ENCODE assay signal across 1 cellular context in the genomic region with DNA sequence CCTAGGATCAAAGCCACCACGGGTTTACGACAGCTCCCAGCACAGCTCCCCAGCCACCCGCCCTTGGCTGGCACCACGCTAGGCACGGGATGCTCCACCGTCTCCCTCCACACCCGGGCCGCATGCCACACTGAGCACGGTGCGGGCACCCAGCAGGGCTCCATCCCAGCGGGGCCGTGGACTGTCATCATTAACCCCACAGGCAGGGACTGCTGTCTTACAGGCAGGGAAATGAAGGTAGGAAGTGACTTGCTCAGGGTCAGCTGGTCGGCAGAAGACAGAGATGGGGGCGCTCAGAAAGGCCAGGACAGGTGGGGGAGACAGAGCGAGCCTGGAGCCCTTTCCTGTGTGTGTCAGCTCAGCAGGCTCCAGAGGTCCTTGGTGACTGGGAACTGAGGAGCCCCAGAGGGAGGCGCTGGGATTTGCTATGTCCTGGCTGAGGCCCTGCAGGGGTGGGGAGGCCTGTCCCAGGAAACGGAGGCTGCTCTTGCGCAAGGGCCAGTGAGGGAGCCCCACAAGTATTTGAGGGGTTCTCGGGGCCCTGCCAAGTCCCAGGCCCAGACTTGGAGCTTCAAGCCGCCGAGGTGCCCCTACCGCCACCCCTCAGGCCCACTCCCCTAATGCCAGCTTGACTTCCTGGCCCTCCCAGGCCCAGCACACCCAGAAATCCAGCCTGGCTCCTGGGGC.
TF ChIP-seq lines count a peak whose summit lies in the region.

No MANE protein-coding gene starts in this region.

TF ChIP-seq in HepG2, 621 proteins besides CTCF, POLR2A, EP300 and RAD21:
- TF ChIP-seq, protein P1, sequence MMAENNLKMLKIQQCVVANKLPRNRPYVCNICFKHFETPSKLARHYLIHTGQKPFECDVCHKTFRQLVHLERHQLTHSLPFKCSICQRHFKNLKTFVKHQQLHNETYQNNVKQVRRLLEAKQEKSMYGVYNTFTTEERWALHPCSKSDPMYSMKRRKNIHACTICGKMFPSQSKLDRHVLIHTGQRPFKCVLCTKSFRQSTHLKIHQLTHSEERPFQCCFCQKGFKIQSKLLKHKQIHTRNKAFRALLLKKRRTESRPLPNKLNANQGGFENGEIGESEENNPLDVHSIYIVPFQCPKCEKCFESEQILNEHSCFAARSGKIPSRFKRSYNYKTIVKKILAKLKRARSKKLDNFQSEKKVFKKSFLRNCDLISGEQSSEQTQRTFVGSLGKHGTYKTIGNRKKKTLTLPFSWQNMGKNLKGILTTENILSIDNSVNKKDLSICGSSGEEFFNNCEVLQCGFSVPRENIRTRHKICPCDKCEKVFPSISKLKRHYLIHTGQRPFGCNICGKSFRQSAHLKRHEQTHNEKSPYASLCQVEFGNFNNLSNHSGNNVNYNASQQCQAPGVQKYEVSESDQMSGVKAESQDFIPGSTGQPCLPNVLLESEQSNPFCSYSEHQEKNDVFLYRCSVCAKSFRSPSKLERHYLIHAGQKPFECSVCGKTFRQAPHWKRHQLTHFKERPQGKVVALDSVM (CRISPR knock-in tag; IDR thresholded peaks at IDR 0.05): peak; percentile 87
- TF ChIP-seq PRMT3 (CRISPR knock-in tag; IDR thresholded peaks at IDR 0.05; ENCODE audit: borderline replicate concordance, low read depth) (no peak), CEBPG (CRISPR knock-in tag; IDR thresholded peaks at IDR 0.05) (peak; percentile 62), ZNF326 (CRISPR knock-in tag; IDR thresholded peaks at IDR 0.05; ENCODE audit: borderline replicate concordance) (no peak), TBL1XR1 (IDR thresholded peaks at IDR 0.05; ENCODE audit: borderline replicate concordance, low read length, partially characterized antibody) (no peak), SYNCRIP (IDR thresholded peaks at IDR 0.05; ENCODE audit: insufficient read depth, low read depth, low read length) (no peak), RBFOX2 (IDR thresholded peaks at IDR 0.05; ENCODE audit: low read depth, low read length) (peak; percentile 53), SNAPC2 (CRISPR knock-in tag; IDR thresholded peaks at IDR 0.05) (no peak), KLF15 (CRISPR knock-in tag; IDR thresholded peaks at IDR 0.05; ENCODE audit: borderline replicate concordance) (no peak), AGO2 (optimal IDR thresholded peaks at IDR 0.05; ENCODE audit: low read depth, low read length) (peak; percentile 66), CEBPB (IDR thresholded peaks at IDR 0.05; ENCODE audit: borderline replicate concordance, low read depth, low read length) (peak; percentile 85), ZNF510 (CRISPR knock-in tag; IDR thresholded peaks at IDR 0.05; ENCODE audit: low read depth) (no peak), ATF1 (CRISPR knock-in tag; IDR thresholded peaks at IDR 0.05) (no peak), AKAP8 (CRISPR knock-in tag; IDR thresholded peaks at IDR 0.05) (0 out of 2 replicates have a peak, but pooled peaks have one; percentile 52), ZC3H13 (CRISPR knock-in tag; IDR thresholded peaks at IDR 0.05) (peak; percentile 44; the same call in 1 of the 2 replicates), ZFYVE20 (CRISPR knock-in tag; IDR thresholded peaks at IDR 0.05; ENCODE audit: borderline replicate concordance, low read depth) (no peak)
- TF ChIP-seq, protein P2, sequence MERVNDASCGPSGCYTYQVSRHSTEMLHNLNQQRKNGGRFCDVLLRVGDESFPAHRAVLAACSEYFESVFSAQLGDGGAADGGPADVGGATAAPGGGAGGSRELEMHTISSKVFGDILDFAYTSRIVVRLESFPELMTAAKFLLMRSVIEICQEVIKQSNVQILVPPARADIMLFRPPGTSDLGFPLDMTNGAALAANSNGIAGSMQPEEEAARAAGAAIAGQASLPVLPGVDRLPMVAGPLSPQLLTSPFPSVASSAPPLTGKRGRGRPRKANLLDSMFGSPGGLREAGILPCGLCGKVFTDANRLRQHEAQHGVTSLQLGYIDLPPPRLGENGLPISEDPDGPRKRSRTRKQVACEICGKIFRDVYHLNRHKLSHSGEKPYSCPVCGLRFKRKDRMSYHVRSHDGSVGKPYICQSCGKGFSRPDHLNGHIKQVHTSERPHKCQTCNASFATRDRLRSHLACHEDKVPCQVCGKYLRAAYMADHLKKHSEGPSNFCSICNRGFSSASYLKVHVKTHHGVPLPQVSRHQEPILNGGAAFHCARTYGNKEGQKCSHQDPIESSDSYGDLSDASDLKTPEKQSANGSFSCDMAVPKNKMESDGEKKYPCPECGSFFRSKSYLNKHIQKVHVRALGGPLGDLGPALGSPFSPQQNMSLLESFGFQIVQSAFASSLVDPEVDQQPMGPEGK (CRISPR knock-in tag; IDR thresholded peaks at IDR 0.05): 0 out of 2 replicates have a peak, but pooled peaks have one; percentile 26
- TF ChIP-seq, protein P3, sequence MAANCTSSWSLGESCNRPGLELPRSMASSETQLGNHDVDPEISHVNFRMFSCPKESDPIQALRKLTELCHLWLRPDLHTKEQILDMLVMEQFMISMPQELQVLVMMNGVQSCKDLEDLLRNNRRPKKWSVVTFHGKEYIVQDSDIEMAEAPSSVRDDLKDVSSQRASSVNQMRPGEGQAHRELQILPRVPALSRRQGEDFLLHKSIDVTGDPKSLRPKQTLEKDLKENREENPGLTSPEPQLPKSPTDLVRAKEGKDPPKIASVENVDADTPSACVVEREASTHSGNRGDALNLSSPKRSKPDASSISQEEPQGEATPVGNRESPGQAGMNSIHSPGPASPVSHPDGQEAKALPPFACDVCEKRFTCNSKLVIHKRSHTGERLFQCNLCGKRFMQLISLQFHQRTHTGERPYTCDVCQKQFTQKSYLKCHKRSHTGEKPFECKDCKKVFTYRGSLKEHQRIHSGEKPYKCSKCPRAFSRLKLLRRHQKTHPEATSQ (CRISPR knock-in tag; IDR thresholded peaks at IDR 0.05; ENCODE audit: borderline replicate concordance): no peak
- TF ChIP-seq, protein P4, sequence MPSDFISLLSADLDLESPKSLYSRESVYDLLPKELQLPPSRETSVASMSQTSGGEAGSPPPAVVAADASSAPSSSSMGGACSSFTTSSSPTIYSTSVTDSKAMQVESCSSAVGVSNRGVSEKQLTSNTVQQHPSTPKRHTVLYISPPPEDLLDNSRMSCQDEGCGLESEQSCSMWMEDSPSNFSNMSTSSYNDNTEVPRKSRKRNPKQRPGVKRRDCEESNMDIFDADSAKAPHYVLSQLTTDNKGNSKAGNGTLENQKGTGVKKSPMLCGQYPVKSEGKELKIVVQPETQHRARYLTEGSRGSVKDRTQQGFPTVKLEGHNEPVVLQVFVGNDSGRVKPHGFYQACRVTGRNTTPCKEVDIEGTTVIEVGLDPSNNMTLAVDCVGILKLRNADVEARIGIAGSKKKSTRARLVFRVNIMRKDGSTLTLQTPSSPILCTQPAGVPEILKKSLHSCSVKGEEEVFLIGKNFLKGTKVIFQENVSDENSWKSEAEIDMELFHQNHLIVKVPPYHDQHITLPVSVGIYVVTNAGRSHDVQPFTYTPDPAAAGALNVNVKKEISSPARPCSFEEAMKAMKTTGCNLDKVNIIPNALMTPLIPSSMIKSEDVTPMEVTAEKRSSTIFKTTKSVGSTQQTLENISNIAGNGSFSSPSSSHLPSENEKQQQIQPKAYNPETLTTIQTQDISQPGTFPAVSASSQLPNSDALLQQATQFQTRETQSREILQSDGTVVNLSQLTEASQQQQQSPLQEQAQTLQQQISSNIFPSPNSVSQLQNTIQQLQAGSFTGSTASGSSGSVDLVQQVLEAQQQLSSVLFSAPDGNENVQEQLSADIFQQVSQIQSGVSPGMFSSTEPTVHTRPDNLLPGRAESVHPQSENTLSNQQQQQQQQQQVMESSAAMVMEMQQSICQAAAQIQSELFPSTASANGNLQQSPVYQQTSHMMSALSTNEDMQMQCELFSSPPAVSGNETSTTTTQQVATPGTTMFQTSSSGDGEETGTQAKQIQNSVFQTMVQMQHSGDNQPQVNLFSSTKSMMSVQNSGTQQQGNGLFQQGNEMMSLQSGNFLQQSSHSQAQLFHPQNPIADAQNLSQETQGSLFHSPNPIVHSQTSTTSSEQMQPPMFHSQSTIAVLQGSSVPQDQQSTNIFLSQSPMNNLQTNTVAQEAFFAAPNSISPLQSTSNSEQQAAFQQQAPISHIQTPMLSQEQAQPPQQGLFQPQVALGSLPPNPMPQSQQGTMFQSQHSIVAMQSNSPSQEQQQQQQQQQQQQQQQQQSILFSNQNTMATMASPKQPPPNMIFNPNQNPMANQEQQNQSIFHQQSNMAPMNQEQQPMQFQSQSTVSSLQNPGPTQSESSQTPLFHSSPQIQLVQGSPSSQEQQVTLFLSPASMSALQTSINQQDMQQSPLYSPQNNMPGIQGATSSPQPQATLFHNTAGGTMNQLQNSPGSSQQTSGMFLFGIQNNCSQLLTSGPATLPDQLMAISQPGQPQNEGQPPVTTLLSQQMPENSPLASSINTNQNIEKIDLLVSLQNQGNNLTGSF (CRISPR knock-in tag; IDR thresholded peaks at IDR 0.05): no peak
- TF ChIP-seq, protein P5, sequence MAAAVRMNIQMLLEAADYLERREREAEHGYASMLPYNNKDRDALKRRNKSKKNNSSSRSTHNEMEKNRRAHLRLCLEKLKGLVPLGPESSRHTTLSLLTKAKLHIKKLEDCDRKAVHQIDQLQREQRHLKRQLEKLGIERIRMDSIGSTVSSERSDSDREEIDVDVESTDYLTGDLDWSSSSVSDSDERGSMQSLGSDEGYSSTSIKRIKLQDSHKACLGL (CRISPR knock-in tag; IDR thresholded peaks at IDR 0.05): no peak
- TF ChIP-seq, protein P6, sequence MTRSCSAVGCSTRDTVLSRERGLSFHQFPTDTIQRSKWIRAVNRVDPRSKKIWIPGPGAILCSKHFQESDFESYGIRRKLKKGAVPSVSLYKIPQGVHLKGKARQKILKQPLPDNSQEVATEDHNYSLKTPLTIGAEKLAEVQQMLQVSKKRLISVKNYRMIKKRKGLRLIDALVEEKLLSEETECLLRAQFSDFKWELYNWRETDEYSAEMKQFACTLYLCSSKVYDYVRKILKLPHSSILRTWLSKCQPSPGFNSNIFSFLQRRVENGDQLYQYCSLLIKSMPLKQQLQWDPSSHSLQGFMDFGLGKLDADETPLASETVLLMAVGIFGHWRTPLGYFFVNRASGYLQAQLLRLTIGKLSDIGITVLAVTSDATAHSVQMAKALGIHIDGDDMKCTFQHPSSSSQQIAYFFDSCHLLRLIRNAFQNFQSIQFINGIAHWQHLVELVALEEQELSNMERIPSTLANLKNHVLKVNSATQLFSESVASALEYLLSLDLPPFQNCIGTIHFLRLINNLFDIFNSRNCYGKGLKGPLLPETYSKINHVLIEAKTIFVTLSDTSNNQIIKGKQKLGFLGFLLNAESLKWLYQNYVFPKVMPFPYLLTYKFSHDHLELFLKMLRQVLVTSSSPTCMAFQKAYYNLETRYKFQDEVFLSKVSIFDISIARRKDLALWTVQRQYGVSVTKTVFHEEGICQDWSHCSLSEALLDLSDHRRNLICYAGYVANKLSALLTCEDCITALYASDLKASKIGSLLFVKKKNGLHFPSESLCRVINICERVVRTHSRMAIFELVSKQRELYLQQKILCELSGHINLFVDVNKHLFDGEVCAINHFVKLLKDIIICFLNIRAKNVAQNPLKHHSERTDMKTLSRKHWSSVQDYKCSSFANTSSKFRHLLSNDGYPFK (CRISPR knock-in tag; IDR thresholded peaks at IDR 0.05; ENCODE audit: borderline replicate concordance): no peak
